Comparison of ENCODE assay signal across 8 cellular contexts in genomic region chr15:66386204-66387123, GRCh38. TPM values are rescaled to one million over a fixed set of nuclear protein-coding genes. Genes with fewer than 3 reads are reported as not detected.
DNase-seq lines count a peak whose midpoint lies in the region; ATAC-seq and TF ChIP-seq lines count a peak whose summit lies in the region.

TSS of gene MAP2K1 (plus strand) at chr15:66386912. CDS start at chr15:66387348, 436 bp downstream.

- no peaks in the 10 kb centered on the region for H3K9me3 ChIP-seq in CD8-positive, alpha-beta T cell (ENCODE audit: low read length)
- no peaks in the 10 kb centered on the region for H3K9me3 ChIP-seq in lower lobe of right lung

- peaks cover 7% of the 10 kb centered on the region for H3K36me3 Mint-ChIP-seq in CD8-positive, alpha-beta T cell
- H3K36me3 Mint-ChIP-seq in activated CD8-positive, alpha-beta T cell treated with anti-CD3 and anti-CD28 coated beads for 36 hours (ENCODE audit: low read depth) = peaks cover 37% of the 10 kb centered on the region

- peaks cover 51% of the 10 kb centered on the region for H3K4me1 ChIP-seq in CD8-positive, alpha-beta T cell (ENCODE audit: insufficient read depth, low read length)
- peaks cover 38% of the 10 kb centered on the region for H3K4me1 ChIP-seq in lower lobe of right lung

- CTCF ChIA-PET in CD8-positive, alpha-beta T cell (lab: Charles Lee) = interaction anchor here (0.6 to 5.9 kb wide), 14 partner anchors 11 to 121 kb away, joined by 3 to 71 read pairs (median 4); partner anchors contain the start of gene SNAPC5
- CTCF ChIA-PET in activated CD8-positive, alpha-beta T cell treated with anti-CD3 and anti-CD28 coated beads for 36 hours (lab: Charles Lee) = interaction anchor here (0.8 to 5.6 kb wide), 12 partner anchors 8 to 112 kb away, joined by 3 to 65 read pairs (median 4); partner anchors contain the start of gene SNAPC5

- no peaks in the 10 kb centered on the region for H3K27me3 Mint-ChIP-seq in CD8-positive, alpha-beta T cell (ENCODE audit: low read depth)
- H3K27me3 Mint-ChIP-seq in activated CD8-positive, alpha-beta T cell treated with anti-CD3 and anti-CD28 coated beads for 36 hours = no peaks in the 10 kb centered on the region

- peak within 1 kb of the TSS; percentile 95 for H3K4me3 Mint-ChIP-seq in CD8-positive, alpha-beta T cell
- H3K4me3 Mint-ChIP-seq in activated CD8-positive, alpha-beta T cell treated with anti-CD3 and anti-CD28 coated beads for 36 hours = peak within 1 kb of the TSS; percentile 95

- H3K36me3 ChIP-seq in CD8-positive, alpha-beta T cell (ENCODE audit: insufficient read depth, low read length) = no peaks in the 10 kb centered on the region
- no peaks in the 10 kb centered on the region for H3K36me3 ChIP-seq in lower lobe of right lung

- peaks cover 46% of the 10 kb centered on the region for H3K4me1 Mint-ChIP-seq in CD8-positive, alpha-beta T cell (ENCODE audit: low read depth)
- peaks cover 40% of the 10 kb centered on the region for H3K4me1 Mint-ChIP-seq in activated CD8-positive, alpha-beta T cell treated with anti-CD3 and anti-CD28 coated beads for 36 hours (ENCODE audit: low read depth)

- DNase-seq in CD8-positive, alpha-beta T cell = peak; percentile 96 to 100 (median 99)
- DNase-seq in HK-2 (ENCODE audit: unreplicated experiment) (peak; percentile 93), NCI-H82 treated with DMSO at 0.1 percent for 48 hours (lab: John Stamatoyannopoulos, UW; ENCODE audit: unreplicated experiment) (peak; percentile 89), ecto neural progenitor cell (ENCODE audit: low spot score) (peak; percentile 98), lower lobe of right lung (peak; percentile 98)
- peak; percentile 98 for DNase-seq in activated CD8-positive, alpha-beta T cell treated with anti-CD3 and anti-CD28 coated beads for 36 hours
- peak; percentile 98 for DNase-seq in stimulated activated CD4-positive, alpha-beta T cell treated with anti-CD3 and anti-CD28 coated beads, TNF-alpha, amount 100 ng/mL, for 24 hours (ENCODE audit: low read depth in 3 of 3)

- POLR2A ChIA-PET in CD8-positive, alpha-beta T cell (lab: Charles Lee) = interaction anchor here (0.8 to 5.6 kb wide), 10 partner anchors 16 to 118 kb away, joined by 3 to 63 read pairs (median 4); partner anchors contain the start of genes RPL4, SNAPC5 and ZWILCH
- POLR2A ChIA-PET in activated CD8-positive, alpha-beta T cell treated with anti-CD3 and anti-CD28 coated beads for 36 hours (lab: Charles Lee) = interaction anchor here (0.9 to 5.6 kb wide), 9 partner anchors 16 to 118 kb away, joined by 3 to 65 read pairs (median 4); partner anchors contain the start of genes RPL4, SNAPC5, TIPIN and ZWILCH

- no peaks in the 10 kb centered on the region for H3K27me3 ChIP-seq in CD8-positive, alpha-beta T cell (ENCODE audit: insufficient read depth, low read length)
- H3K27me3 ChIP-seq in lower lobe of right lung (ENCODE audit: low read depth) = no peaks in the 10 kb centered on the region

- TF ChIP-seq CTCF in CD8-positive, alpha-beta T cell (IDR thresholded peaks at IDR 0.05) = peak; percentile 71
- peak; percentile 69 for TF ChIP-seq CTCF in activated CD8-positive, alpha-beta T cell treated with anti-CD3 and anti-CD28 coated beads for 36 hours (IDR thresholded peaks at IDR 0.05)
- TF ChIP-seq CTCF in lower lobe of right lung (IDR thresholded peaks at IDR 0.05) = peak; percentile 81

- intact Hi-C loops in CD8-positive, alpha-beta T cell (cut with DNase I, micrococcal nuclease) = loop anchor here (1.0 to 10.0 kb wide), 10 partner anchors 14 to 1156 kb away; partner anchors contain the start of genes DIS3L (in 2 of the 2), SNAPC5 (in 2 of the 2), TIPIN (in 2 of the 2) and INTS14 (in 1 of the 2)
- intact Hi-C loops in activated CD8-positive, alpha-beta T cell treated with anti-CD3 and anti-CD28 coated beads for 36 hours (cut with micrococcal nuclease) = loop anchor here (5.0 kb wide), 1 partner anchor 111 kb away; the partner anchor contains the start of gene SNAPC5
- intact Hi-C loops in lower lobe of right lung (cut with DNase I) = no loop called here

- peak; percentile 88 for ATAC-seq in CD8-positive, alpha-beta T cell
- ATAC-seq in GM19452 (IDR thresholded peaks at IDR 0.05; ENCODE audit: unreplicated experiment) (peak; percentile 63), lower lobe of right lung (peak; percentile 98 to 99)
- peak; percentile 87 for ATAC-seq in activated CD8-positive, alpha-beta T cell treated with anti-CD3 and anti-CD28 coated beads for 36 hours

- H3K27ac ChIP-seq in CD8-positive, alpha-beta T cell (ENCODE audit: low read depth, low read length) = peak within 1 kb of the TSS; percentile 90
- peak within 1 kb of the TSS; percentile 90 for H3K27ac ChIP-seq in lower lobe of right lung

- peak within 1 kb of the TSS; percentile 99 for H3K27ac Mint-ChIP-seq in CD8-positive, alpha-beta T cell
- H3K27ac Mint-ChIP-seq in activated CD8-positive, alpha-beta T cell treated with anti-CD3 and anti-CD28 coated beads for 36 hours = peak within 1 kb of the TSS; percentile 100

- peak within 1 kb of the TSS; percentile 62 for H3K4me3 ChIP-seq in CD8-positive, alpha-beta T cell (ENCODE audit: low read depth, low read length)
- H3K4me3 ChIP-seq in lower lobe of right lung = peak within 1 kb of the TSS; percentile 82

- H3K9me3 Mint-ChIP-seq in CD8-positive, alpha-beta T cell = no peaks in the 10 kb centered on the region
- no peaks in the 10 kb centered on the region for H3K9me3 Mint-ChIP-seq in activated CD8-positive, alpha-beta T cell treated with anti-CD3 and anti-CD28 coated beads for 36 hours

RNA-seq across cellular contexts. Expression of gene MAP2K1, which starts in this region (rescaled TPM):
- total RNA-seq in CD8-positive, alpha-beta T cell = 10 to 100 TPM; 21.9 to 23.7 TPM
- total RNA-seq in activated CD8-positive, alpha-beta T cell treated with anti-CD3 and anti-CD28 coated beads for 36 hours = 100 to 1,000 TPM; 117 to 118 TPM
- 53.6 TPM for total RNA-seq in lower lobe of right lung

Comparison
In these comparisons a context has a peak if more than half of its experiments do, and no peak if none do; other contexts are left out.
1. Peak in every context shown above with its lines: DNase-seq, ATAC-seq, H3K4me3 ChIP-seq and H3K27ac ChIP-seq.